Comparison of ENCODE assay signal across 22 cellular contexts in the genomic region with DNA sequence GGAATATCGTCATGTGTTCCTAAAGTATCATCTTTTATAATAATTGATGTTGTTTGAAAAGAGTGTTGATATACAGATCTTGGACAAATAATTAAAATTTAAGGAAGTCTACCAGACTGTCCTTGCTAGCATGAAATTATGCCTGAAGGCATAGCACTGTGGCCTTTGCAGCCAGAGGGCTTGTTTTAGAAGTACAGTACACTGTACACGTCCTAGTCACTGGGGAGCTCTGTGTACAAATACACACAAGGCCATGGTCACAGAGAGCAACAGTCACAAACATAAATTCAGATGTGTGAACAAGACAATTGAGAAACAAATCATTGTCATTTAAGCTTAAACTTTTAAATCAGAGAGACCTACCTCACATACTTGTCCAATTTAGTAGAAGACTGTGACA.
A peak's percentile ranks its signal among the peaks of the same experiment; 100 is the strongest.
DNase-seq lines count a peak whose midpoint lies in the region; ATAC-seq, FAIRE-seq and TF ChIP-seq lines count a peak whose summit lies in the region.
"Had no signal": no experiment of that assay in that cellular context is flagged by ENCODE, and none has a peak within 500 bp of the region (broad histone marks: within the 10 kb centered on the region; RNA-seq: fewer than 3 reads in every experiment).

No MANE protein-coding gene starts in this region.

- intact Hi-C loops in HepG2 (cut with micrococcal nuclease; ENCODE audit: unreplicated experiment): no loop called here
- intact Hi-C loops in right lobe of liver (cut with DNase I): no loop called here

- 82% methylated on average over 2 of the region's 2 CpGs for WGBS in HepG2 (ENCODE audit: low lambda C conversion rate)
- WGBS in right lobe of liver (ENCODE audit: insufficient coverage, low coverage, low lambda C conversion rate, missing lambda C conversion rate): 34% methylated on average over 2 of the region's 2 CpGs

- FAIRE-seq in HepG2 (lab: Jason Lieb, UNC): no peak
- FAIRE-seq: A204.1, GM12892, GM18507, H1 had no signal

- H3K4me3 ChIP-seq in HepG2 (replicated peaks in 1 of 3; ENCODE audit: insufficient read depth in 1 of 3, low read depth in 2 of 3, low read length in 3 of 3) (no peak overlapping the region), right lobe of liver (no peak overlapping the region), coronary artery (no peak overlapping the region), parathyroid adenoma (ENCODE audit: low read depth, low read length) (no peak overlapping the region)
- H3K4me3 ChIP-seq: Peyer's patch had no signal

- DNase-seq in HepG2 (ENCODE audit: low spot score) (no peak), right lobe of liver (no peak), coronary artery (ENCODE audit: low spot score) (no peak), NCI-H2081 (lab: John Stamatoyannopoulos, UW) (no peak), NCI-H345 treated with DMSO at 0.1 percent for 48 hours (lab: John Stamatoyannopoulos, UW; ENCODE audit: unreplicated experiment) (no peak)
- DNase-seq: CD4-positive, alpha-beta memory T cell; DMS153; NCI-H1048; NCI-H1436 treated with DMSO at 0.1 percent for 48 hours; NCI-H510A; NCI-H748 treated with DMSO at 0.1 percent for 48 hours; NK-92 treated with Interleukin-12 subunit alpha and Interleukin-12 subunit beta, amount 100 ng/mL, for 24 hours; Peyer's patch; SHP77; SK-N-SH had no signal

- in situ Hi-C loops in HepG2 (cut with HindIII; ENCODE audit: extremely low pct_ligation_motif_present, low pct_unique_long_range_greater_than_20kb): no loop called here

- TF ChIP-seq EP300 in HepG2 (IDR thresholded peaks at IDR 0.05; ENCODE audit: low read depth in 2 of 2, low read length in 2 of 2) (no peak), HepG2 (CRISPR knock-in tag; IDR thresholded peaks at IDR 0.05; ENCODE audit: borderline replicate concordance) (no peak)

- TF ChIP-seq RAD21 in HepG2 (CRISPR knock-in tag; IDR thresholded peaks at IDR 0.05): no peak

- no peak overlapping the region for H3K27ac ChIP-seq in HepG2 (ENCODE audit: extremely low read length, insufficient read depth, low read length)
- no peak overlapping the region for H3K27ac ChIP-seq in right lobe of liver
- H3K27ac ChIP-seq in coronary artery: peak overlapping the region; percentile 40 to 69
- H3K27ac ChIP-seq in parathyroid adenoma: peak overlapping the region; percentile 73
- H3K27ac ChIP-seq: Peyer's patch had no signal

- BruUV-seq in HepG2 (replicated peaks; lab: Mats Ljungman, UMichigan): no TSS peak

- H3K79me2 ChIP-seq in HepG2 (ENCODE audit: insufficient read depth, low read length): no peaks in the 10 kb centered on the region
- H3K79me2 ChIP-seq in parathyroid adenoma: peaks cover 5% of the 10 kb centered on the region

- H3K9me3 ChIP-seq in HepG2 (ENCODE audit: low read length): no peaks in the 10 kb centered on the region
- no peaks in the 10 kb centered on the region for H3K9me3 ChIP-seq in right lobe of liver
- H3K9me3 ChIP-seq in parathyroid adenoma (ENCODE audit: control insufficient read depth, low read length): no peaks in the 10 kb centered on the region
- H3K9me3 ChIP-seq: Peyer's patch, SK-N-SH had no signal

- CTCF ChIA-PET in HepG2 (lab: Yijun Ruan, JAX; ENCODE audit: low intra/inter-chr PET ratio, low total read pairs): no interaction called here

- H3K36me3 ChIP-seq in HepG2 (replicated peaks in 1 of 2; ENCODE audit: control insufficient read depth in 1 of 2, insufficient read depth in 2 of 2, low read length in 2 of 2): no peaks in the 10 kb centered on the region
- H3K36me3 ChIP-seq in right lobe of liver: no peaks in the 10 kb centered on the region
- H3K36me3 ChIP-seq in parathyroid adenoma (ENCODE audit: control insufficient read depth, insufficient read depth, low read length): no peaks in the 10 kb centered on the region
- H3K36me3 ChIP-seq: Peyer's patch had no signal

- H2AFZ ChIP-seq in HepG2 (ENCODE audit: low read length) (no peak overlapping the region), parathyroid adenoma (no peak overlapping the region)

- POLR2A ChIA-PET in HepG2 (lab: Yijun Ruan, JAX): interaction anchor here (0.7 kb wide), 1 partner anchor 268 kb away, joined by 4 read pairs; no protein-coding TSS in a partner anchor

- ATAC-seq in HepG2: peak; percentile 49; the same call in 1 of the 3 replicates
- no peak for ATAC-seq in right lobe of liver
- ATAC-seq in HG03159 (IDR thresholded peaks at IDR 0.05; ENCODE audit: unreplicated experiment): no peak
- no peak for ATAC-seq in HG02884 (IDR thresholded peaks at IDR 0.05; ENCODE audit: unreplicated experiment)

- H3K4me1 ChIP-seq in HepG2 (ENCODE audit: insufficient read depth, low read length): no peaks in the 10 kb centered on the region; the same call in 1 of the 2 replicates
- H3K4me1 ChIP-seq in right lobe of liver: no peaks in the 10 kb centered on the region
- H3K4me1 ChIP-seq in parathyroid adenoma: peaks cover 40% of the 10 kb centered on the region
- H3K4me1 ChIP-seq: Peyer's patch had no signal

- H3K4me2 ChIP-seq in HepG2 (ENCODE audit: low read depth, low read length) (no peak overlapping the region), parathyroid adenoma (ENCODE audit: low read length) (no peak overlapping the region)
- H3K4me2 ChIP-seq: SK-N-SH had no signal

- H3K9ac ChIP-seq in HepG2 (ENCODE audit: insufficient read depth, low read depth, low read length): no peak overlapping the region
- no peak overlapping the region for H3K9ac ChIP-seq in parathyroid adenoma
- H3K9ac ChIP-seq: SK-N-SH had no signal

- H3K27me3 ChIP-seq in HepG2 (ENCODE audit: control insufficient read depth in 1 of 2, insufficient read depth in 2 of 2, low read length in 2 of 2): no peaks in the 10 kb centered on the region; a peak in 1 of 5 replicates
- H3K27me3 ChIP-seq in right lobe of liver: no peaks in the 10 kb centered on the region
- H3K27me3 ChIP-seq in parathyroid adenoma (ENCODE audit: control insufficient read depth, insufficient read depth, low read length): no peaks in the 10 kb centered on the region
- H3K27me3 ChIP-seq: Peyer's patch had no signal

- no peaks in the 10 kb centered on the region for H4K20me1 ChIP-seq in HepG2 (ENCODE audit: insufficient read depth, low read length)

- no peak for TF ChIP-seq CTCF in HepG2 (CRISPR knock-in tag; IDR thresholded peaks at IDR 0.05)
- no peak for TF ChIP-seq CTCF in right lobe of liver (IDR thresholded peaks at IDR 0.05)
- TF ChIP-seq CTCF in coronary artery (IDR thresholded peaks at IDR 0.05): no peak
- no peak for TF ChIP-seq CTCF in parathyroid adenoma (IDR thresholded peaks at IDR 0.05)

- no peak for TF ChIP-seq POLR2A in HepG2 (IDR thresholded peaks at IDR 0.05; ENCODE audit: insufficient read depth in 1 of 2, low read depth in 2 of 2, low read length in 2 of 2)
- TF ChIP-seq POLR2A in right lobe of liver (IDR thresholded peaks at IDR 0.05): no peak

TF ChIP-seq in HepG2, 621 proteins besides CTCF, POLR2A, EP300 and RAD21:
- no peak for TF ChIP-seq RXRB (CRISPR knock-in tag; IDR thresholded peaks at IDR 0.05; ENCODE audit: borderline replicate concordance)
- TF ChIP-seq ZNF652 (CRISPR knock-in tag; IDR thresholded peaks at IDR 0.05; ENCODE audit: borderline replicate concordance, low read depth): no peak
- TF ChIP-seq STAG1 (CRISPR knock-in tag; IDR thresholded peaks at IDR 0.05): no peak
- TF ChIP-seq ZNF790 (CRISPR knock-in tag; IDR thresholded peaks at IDR 0.05; ENCODE audit: borderline replicate concordance): no peak
- TF ChIP-seq HMG20A (CRISPR knock-in tag; IDR thresholded peaks at IDR 0.05; ENCODE audit: borderline replicate concordance): no peak
- TF ChIP-seq NFE2L2 (IDR thresholded peaks at IDR 0.05; ENCODE audit: low read length): no peak
- no peak for TF ChIP-seq ZMYM3 (CRISPR knock-in tag; IDR thresholded peaks at IDR 0.05)
- TF ChIP-seq TBP (CRISPR knock-in tag; IDR thresholded peaks at IDR 0.05): no peak
- TF ChIP-seq JUNB (CRISPR knock-in tag; IDR thresholded peaks at IDR 0.05; ENCODE audit: borderline replicate concordance): no peak
- TF ChIP-seq RBM39 (IDR thresholded peaks at IDR 0.05; ENCODE audit: low read depth, low read length, poor library complexity, severe bottlenecking): no peak
- no peak for TF ChIP-seq HCFC1 (IDR thresholded peaks at IDR 0.05; ENCODE audit: low read depth, low read length)
- no peak for TF ChIP-seq DMAP1 (CRISPR knock-in tag; IDR thresholded peaks at IDR 0.05)
- no peak for TF ChIP-seq NFRKB (IDR thresholded peaks at IDR 0.05)
- no peak for TF ChIP-seq ZNF326 (CRISPR knock-in tag; IDR thresholded peaks at IDR 0.05; ENCODE audit: borderline replicate concordance)

Comparison
In these comparisons a context has a peak if more than half of its experiments do, and no peak if none do; other contexts are left out.
1. H3K27ac ChIP-seq: peak in coronary artery (2 of 2) and parathyroid adenoma (single experiment); none in HepG2 (single experiment) and right lobe of liver (0 of 3).